ENCODE assay signal across 8 cellular contexts in the genomic region with DNA sequence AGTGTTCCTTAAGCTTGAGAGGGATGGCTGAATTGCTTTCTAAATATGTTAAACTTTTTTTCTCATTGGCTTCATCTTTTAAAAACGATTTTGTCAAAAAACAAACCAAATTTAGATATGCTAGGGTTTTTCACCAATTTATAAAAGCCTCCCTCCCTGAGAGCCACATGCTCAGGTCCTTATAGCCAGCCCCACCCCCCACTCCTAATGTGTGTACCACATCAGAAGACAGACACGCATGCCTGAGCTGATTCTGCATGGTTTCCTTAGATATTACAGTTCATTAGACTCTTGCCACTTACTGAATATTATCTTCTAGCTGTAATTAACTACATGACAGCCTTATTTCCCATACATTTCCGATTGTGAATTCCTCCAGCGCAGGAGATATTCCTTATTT. TPM values are rescaled to one million over a fixed set of nuclear protein-coding genes. Genes with fewer than 3 reads are reported as not detected.
DNase-seq lines count a peak whose midpoint lies in the region; ATAC-seq and TF ChIP-seq lines count a peak whose summit lies in the region.

No MANE protein-coding gene starts in this region.

- H3K27me3 ChIP-seq in HUES6 (ENCODE audit: control insufficient read depth, insufficient read depth, low read length) (no peaks in the 10 kb centered on the region), rectal smooth muscle tissue (ENCODE audit: control insufficient read depth, insufficient read depth, low read length) (no peaks in the 10 kb centered on the region)

- peaks cover 57% of the 10 kb centered on the region for H3K4me1 ChIP-seq in HUES6 (ENCODE audit: control insufficient read depth, insufficient read depth, low read length)
- peaks cover 25% of the 10 kb centered on the region for H3K4me1 ChIP-seq in rectal smooth muscle tissue (ENCODE audit: control insufficient read depth, insufficient read depth, low read length)

- peak overlapping the region; percentile 96; the same call in 1 of the 2 replicates for H3K27ac ChIP-seq in HUES6 (ENCODE audit: low read depth, low read length)
- peak overlapping the region; percentile 91 for H3K27ac ChIP-seq in rectal smooth muscle tissue (ENCODE audit: low read depth, low read length)

- DNase-seq in AG08396 (ENCODE audit: low spot score), result peak; percentile 34
- DNase-seq in activated CD4-positive, alpha-beta T cell treated with anti-CD3 and anti-CD28 coated beads for 48 hours, result peak; percentile 72
- DNase-seq in epithelial cell of proximal tubule (ENCODE audit: low read depth), result no peak
- DNase-seq in SHP77 treated with DMSO at 0.1 percent for 48 hours (lab: John Stamatoyannopoulos, UW), result no peak

- peak overlapping the region; percentile 97 for H3K9ac ChIP-seq in HUES6 (ENCODE audit: low read length)
- H3K9ac ChIP-seq in rectal smooth muscle tissue (ENCODE audit: low read length), result no peak overlapping the region

- H3K36me3 ChIP-seq in HUES6 (ENCODE audit: control insufficient read depth, insufficient read depth, low read length), result no peaks in the 10 kb centered on the region
- no peaks in the 10 kb centered on the region for H3K36me3 ChIP-seq in rectal smooth muscle tissue (ENCODE audit: control insufficient read depth, insufficient read depth, low read length)

- TF ChIP-seq CTCF in epithelial cell of proximal tubule (conservative IDR thresholded peaks at IDR 0.05; ENCODE audit: low read depth, low read length), result no peak

- no peaks in the 10 kb centered on the region for H3K9me3 ChIP-seq in HUES6 (ENCODE audit: control insufficient read depth, insufficient read depth, low read depth, low read length)

- ATAC-seq in GM21515 (IDR thresholded peaks at IDR 0.05; ENCODE audit: unreplicated experiment), result no peak
- no peak for ATAC-seq in HG03469 (IDR thresholded peaks at IDR 0.05; ENCODE audit: unreplicated experiment)

- peak overlapping the region; percentile 69 for H3K4me3 ChIP-seq in HUES6 (ENCODE audit: low read depth, low read length)
- peak overlapping the region; percentile 77 for H3K4me3 ChIP-seq in epithelial cell of proximal tubule (ENCODE audit: low read depth, low read length)
- peak overlapping the region; percentile 85 for H3K4me3 ChIP-seq in rectal smooth muscle tissue (ENCODE audit: low read length)

RNA-seq across cellular contexts. Expression of a gene that starts 2.0 kb away (rescaled TPM):
- total RNA-seq in epithelial cell of proximal tubule, result 32.5 and 49.9 TPM in 2 replicates

Comparison
In these comparisons a context has a peak if more than half of its experiments do, and no peak if none do; other contexts are left out.
1. DNase-seq: peak in AG08396 (single experiment) and activated CD4-positive, alpha-beta T cell treated with anti-CD3 and anti-CD28 coated beads for 48 hours (single experiment); none in epithelial cell of proximal tubule (single experiment) and SHP77 treated with DMSO at 0.1 percent for 48 hours (single experiment).
2. Peak in every context shown above with its lines, with median percentiles within 50 percentile points of each other: H3K4me3 ChIP-seq.